31 cellular contexts compared by ENCODE assay signal in genomic region chr15:78168591-78168990, GRCh38. TPM values are rescaled to one million over a fixed set of nuclear protein-coding genes. Genes with fewer than 3 reads are reported as not detected.
DNase-seq lines count a peak whose midpoint lies in the region; ATAC-seq and TF ChIP-seq lines count a peak whose summit lies in the region.
"Had no signal": no experiment of that assay in that cellular context is flagged by ENCODE, and none has a peak within 500 bp of the region (broad histone marks: within the 10 kb centered on the region; RNA-seq: fewer than 3 reads in every experiment).

No MANE protein-coding gene starts in this region.

- no peaks in the 10 kb centered on the region for H3K9me2 ChIP-seq in MM.1S (replicated peaks; ENCODE audit: insufficient read depth, low read length)

- peak overlapping the region; percentile 40 for H3K27ac Mint-ChIP-seq in activated naive CD8-positive, alpha-beta T cell treated with anti-CD3 and anti-CD28 coated beads, Interleukin-2, amount 10 ng/mL, durations not matched to agents 7 days and 5 days
- no peak overlapping the region for H3K27ac Mint-ChIP-seq in activated naive CD8-positive, alpha-beta T cell treated with anti-CD3 and anti-CD28 coated beads for 36 hours
- peak overlapping the region; percentile 38 for H3K27ac Mint-ChIP-seq in activated T-helper 17 cell treated with anti-CD3 and anti-CD28 coated beads, Interleukin-2, amount 50 U/mL, for 72 hours
- no peak overlapping the region for H3K27ac Mint-ChIP-seq in CD4-positive, alpha-beta memory T cell

- peaks cover 13% of the 10 kb centered on the region for H3K36me3 ChIP-seq in MM.1S (replicated peaks; ENCODE audit: insufficient read depth, low read length)
- H3K36me3 ChIP-seq in CD4-positive, alpha-beta memory T cell (ENCODE audit: insufficient read depth, low read length) = peaks cover 46% of the 10 kb centered on the region

- no peaks in the 10 kb centered on the region for H3K9me3 Mint-ChIP-seq in activated naive CD8-positive, alpha-beta T cell treated with anti-CD3 and anti-CD28 coated beads, Interleukin-2, amount 10 ng/mL, durations not matched to agents 7 days and 5 days
- H3K9me3 Mint-ChIP-seq in activated naive CD8-positive, alpha-beta T cell treated with anti-CD3 and anti-CD28 coated beads for 36 hours = no peaks in the 10 kb centered on the region
- H3K9me3 Mint-ChIP-seq in activated T-helper 17 cell treated with anti-CD3 and anti-CD28 coated beads, Interleukin-2, amount 50 U/mL, for 72 hours = no peaks in the 10 kb centered on the region
- no peaks in the 10 kb centered on the region for H3K9me3 Mint-ChIP-seq in CD4-positive, alpha-beta memory T cell
- H3K9me3 Mint-ChIP-seq: activated naive CD8-positive, alpha-beta T cell treated with anti-CD3 and anti-CD28 coated beads, Interleukin-2, amount 50 U/mL, for 24 hours; neural crest cell had no signal

- H3K4me1 Mint-ChIP-seq in activated naive CD8-positive, alpha-beta T cell treated with anti-CD3 and anti-CD28 coated beads, Interleukin-2, amount 10 ng/mL, durations not matched to agents 7 days and 5 days = peaks cover 37% of the 10 kb centered on the region
- peaks cover 26% of the 10 kb centered on the region for H3K4me1 Mint-ChIP-seq in activated naive CD8-positive, alpha-beta T cell treated with anti-CD3 and anti-CD28 coated beads for 36 hours
- H3K4me1 Mint-ChIP-seq in activated T-helper 17 cell treated with anti-CD3 and anti-CD28 coated beads, Interleukin-2, amount 50 U/mL, for 72 hours = no peaks in the 10 kb centered on the region
- peaks cover 11 to 20% (median 15%) of the 10 kb centered on the region in 4 donors for H3K4me1 Mint-ChIP-seq in CD4-positive, alpha-beta memory T cell
- H3K4me1 Mint-ChIP-seq: neural crest cell had no signal

- no peak for ATAC-seq in activated naive CD8-positive, alpha-beta T cell treated with anti-CD3 and anti-CD28 coated beads, Interleukin-2, amount 10 ng/mL, durations not matched to agents 7 days and 5 days (ENCODE audit: low read depth)
- ATAC-seq in activated T-helper 17 cell treated with anti-CD3 and anti-CD28 coated beads, Interleukin-2, amount 50 U/mL, for 72 hours (replicated peaks) = no peak
- no peak for ATAC-seq in HG03039 (IDR thresholded peaks at IDR 0.05; ENCODE audit: unreplicated experiment)
- ATAC-seq: activated naive CD8-positive, alpha-beta T cell treated with anti-CD3 and anti-CD28 coated beads, Interleukin-2, amount 50 U/mL, for 24 hours; HCT116; HepG2; left lobe of liver; Panc1; upper lobe of right lung had no signal

- H3K27ac ChIP-seq in MM.1S (ENCODE audit: low read length) = peak overlapping the region; percentile 3; the same call in 1 of the 2 replicates
- H3K27ac ChIP-seq in CD4-positive, alpha-beta memory T cell (ENCODE audit: low read depth, low read length) = no peak overlapping the region
- H3K27ac ChIP-seq: BLaER1 treated with 17β-estradiol and CSF1 and Interleukin-3, amounts not matched to agents 10 nM and 100 nM; cardiac muscle cell; ovary; suprapubic skin; upper lobe of right lung had no signal

- POLR2A ChIA-PET in activated naive CD8-positive, alpha-beta T cell treated with anti-CD3 and anti-CD28 coated beads, Interleukin-2, amount 10 ng/mL, durations not matched to agents 7 days and 5 days (lab: Charles Lee) = interaction anchor here (1.1 to 1.2 kb wide), 2 partner anchors 19 to 20 kb away, joined by 4 to 5 read pairs; partner anchors contain the start of gene IDH3A
- POLR2A ChIA-PET in CD4-positive, alpha-beta memory T cell (lab: Charles Lee; ENCODE audit: partially characterized antibody) = no interaction called here

- H3K4me3 ChIP-seq in MM.1S (ENCODE audit: low read length) = no peak overlapping the region
- H3K4me3 ChIP-seq in CD4-positive, alpha-beta memory T cell (ENCODE audit: low read length in 2 of 2) = no peak overlapping the region
- H3K4me3 ChIP-seq: BLaER1 treated with 17β-estradiol and CSF1 and Interleukin-3, amounts not matched to agents 10 nM and 100 nM; cardiac muscle cell; ovary; suprapubic skin; upper lobe of right lung had no signal

- CTCF ChIA-PET in CD4-positive, alpha-beta memory T cell (lab: Charles Lee; ENCODE audit: partially characterized antibody) = interaction anchor here (1.3 to 2.2 kb wide), 3 partner anchors 27 to 72 kb away, joined by 3 to 7 read pairs (median 3); no protein-coding TSS in a partner anchor

- no peak overlapping the region for H3K4me3 Mint-ChIP-seq in activated naive CD8-positive, alpha-beta T cell treated with anti-CD3 and anti-CD28 coated beads, Interleukin-2, amount 10 ng/mL, durations not matched to agents 7 days and 5 days
- H3K4me3 Mint-ChIP-seq in activated naive CD8-positive, alpha-beta T cell treated with anti-CD3 and anti-CD28 coated beads for 36 hours = no peak overlapping the region
- no peak overlapping the region for H3K4me3 Mint-ChIP-seq in activated T-helper 17 cell treated with anti-CD3 and anti-CD28 coated beads, Interleukin-2, amount 50 U/mL, for 72 hours
- no peak overlapping the region for H3K4me3 Mint-ChIP-seq in CD4-positive, alpha-beta memory T cell
- H3K4me3 Mint-ChIP-seq: activated naive CD8-positive, alpha-beta T cell treated with anti-CD3 and anti-CD28 coated beads, Interleukin-2, amount 50 U/mL, for 24 hours; neural crest cell had no signal

- no peaks in the 10 kb centered on the region for H3K9me3 ChIP-seq in MM.1S (replicated peaks; ENCODE audit: insufficient read depth, low read length)
- no peaks in the 10 kb centered on the region for H3K9me3 ChIP-seq in CD4-positive, alpha-beta memory T cell (ENCODE audit: control insufficient read depth in 1 of 2, low read length in 2 of 2)
- H3K9me3 ChIP-seq: ovary, suprapubic skin, upper lobe of right lung had no signal

- peaks cover 42% of the 10 kb centered on the region for H3F3A ChIP-seq in MM.1S (ENCODE audit: insufficient read depth, low read length)

- no peaks in the 10 kb centered on the region for H3K27me3 ChIP-seq in MM.1S (replicated peaks; ENCODE audit: insufficient read depth, low read length)
- H3K27me3 ChIP-seq in CD4-positive, alpha-beta memory T cell (ENCODE audit: insufficient read depth, low read length) = no peaks in the 10 kb centered on the region
- H3K27me3 ChIP-seq: BLaER1 treated with 17β-estradiol and CSF1 and Interleukin-3, amounts not matched to agents 10 nM and 100 nM; cardiac muscle cell; ovary; suprapubic skin; upper lobe of right lung had no signal

- H3K27me3 Mint-ChIP-seq in activated naive CD8-positive, alpha-beta T cell treated with anti-CD3 and anti-CD28 coated beads, Interleukin-2, amount 10 ng/mL, durations not matched to agents 7 days and 5 days = no peaks in the 10 kb centered on the region
- no peaks in the 10 kb centered on the region for H3K27me3 Mint-ChIP-seq in activated naive CD8-positive, alpha-beta T cell treated with anti-CD3 and anti-CD28 coated beads for 36 hours
- no peaks in the 10 kb centered on the region for H3K27me3 Mint-ChIP-seq in activated T-helper 17 cell treated with anti-CD3 and anti-CD28 coated beads, Interleukin-2, amount 50 U/mL, for 72 hours
- H3K27me3 Mint-ChIP-seq in CD4-positive, alpha-beta memory T cell = no peaks in the 10 kb centered on the region
- H3K27me3 Mint-ChIP-seq: activated naive CD8-positive, alpha-beta T cell treated with anti-CD3 and anti-CD28 coated beads, Interleukin-2, amount 50 U/mL, for 24 hours had no signal

- H3K4me2 ChIP-seq in MM.1S (ENCODE audit: low read depth, low read length) = 0 out of 2 replicates have a peak overlapping the region, but pooled peaks have one; percentile 2
- H3K4me2 ChIP-seq: BLaER1 treated with 17β-estradiol and CSF1 and Interleukin-3, amounts not matched to agents 10 nM and 100 nM had no signal

- H2AFZ ChIP-seq in MM.1S (ENCODE audit: low read length) = no peak overlapping the region

- H3K9ac ChIP-seq in MM.1S (ENCODE audit: low read length) = no peak overlapping the region
- H3K9ac ChIP-seq: BLaER1 treated with 17β-estradiol and CSF1 and Interleukin-3, amounts not matched to agents 10 nM and 100 nM had no signal

- no peak for DNase-seq in activated naive CD8-positive, alpha-beta T cell treated with anti-CD3 and anti-CD28 coated beads, Interleukin-2, amount 10 ng/mL, durations not matched to agents 7 days and 5 days
- no peak for DNase-seq in activated naive CD8-positive, alpha-beta T cell treated with anti-CD3 and anti-CD28 coated beads for 36 hours
- DNase-seq in MM.1S (no peak), ureter (ENCODE audit: low spot score) (peak; percentile 13), NCI-H146 treated with DMSO at 0.1 percent for 48 hours (lab: John Stamatoyannopoulos, UW; ENCODE audit: unreplicated experiment) (no peak)
- DNase-seq in CD4-positive, alpha-beta memory T cell = no peak
- DNase-seq: activated CD4-positive, alpha-beta T cell treated with anti-CD3 and anti-CD28 coated beads, Interleukin-2, amount 50 U/mL, for 4 hours; activated gamma-delta T cell treated with Interleukin-2 at 50 U/mL for 16 hours; activated naive CD8-positive, alpha-beta T cell treated with anti-CD3 and anti-CD28 coated beads, Interleukin-2, amount 50 U/mL, for 24 hours; COR-L47; cortex of kidney; erythroblast; mesenchymal stem cell; NCI-H1105 treated with DMSO at 0.1 percent for 48 hours; NCI-H2029 treated with DMSO at 0.1 percent for 48 hours; NCI-H526 treated with DMSO at 0.1 percent for 48 hours; NK-92 treated with Interleukin-12 subunit alpha and Interleukin-12 subunit beta, amount 100 ng/mL, for 24 hours; ovary; SHP77; stimulated activated naive CD4-positive, alpha-beta T cell treated with Interleukin-2 at 50 U/mL for 16 hours; upper lobe of right lung had no signal

- peaks cover 11% of the 10 kb centered on the region for H3K79me2 ChIP-seq in MM.1S (ENCODE audit: low read length)

- intact Hi-C loops in CD4-positive, alpha-beta memory T cell (cut with micrococcal nuclease) = no loop called here

- H3K4me1 ChIP-seq in MM.1S (ENCODE audit: low read length) = peaks cover 70% of the 10 kb centered on the region
- H3K4me1 ChIP-seq in CD4-positive, alpha-beta memory T cell (ENCODE audit: insufficient read depth, low read length) = peaks cover 10% of the 10 kb centered on the region
- H3K4me1 ChIP-seq: suprapubic skin, upper lobe of right lung had no signal

- H3K36me3 Mint-ChIP-seq in activated naive CD8-positive, alpha-beta T cell treated with anti-CD3 and anti-CD28 coated beads, Interleukin-2, amount 10 ng/mL, durations not matched to agents 7 days and 5 days = peaks cover 58% of the 10 kb centered on the region
- H3K36me3 Mint-ChIP-seq in activated naive CD8-positive, alpha-beta T cell treated with anti-CD3 and anti-CD28 coated beads for 36 hours = peaks cover 59% of the 10 kb centered on the region
- H3K36me3 Mint-ChIP-seq in activated T-helper 17 cell treated with anti-CD3 and anti-CD28 coated beads, Interleukin-2, amount 50 U/mL, for 72 hours (ENCODE audit: low read depth) = peaks cover 90% of the 10 kb centered on the region
- peaks cover 65 to 69% of the 10 kb centered on the region in 2 donors for H3K36me3 Mint-ChIP-seq in CD4-positive, alpha-beta memory T cell

- no peaks in the 10 kb centered on the region for H4K20me1 ChIP-seq in MM.1S (ENCODE audit: insufficient read depth, low read length)

- no peak for TF ChIP-seq CTCF in MM.1S (IDR thresholded peaks at IDR 0.05; ENCODE audit: low read length)

RNA-seq across cellular contexts. Expression of gene IDH3A, which starts 19.4 kb away (rescaled TPM):
- total RNA-seq in activated naive CD8-positive, alpha-beta T cell treated with anti-CD3 and anti-CD28 coated beads, Interleukin-2, amount 10 ng/mL, durations not matched to agents 7 days and 5 days = 10 to 100 TPM; 54.5 to 82.8 TPM
- total RNA-seq in activated naive CD8-positive, alpha-beta T cell treated with anti-CD3 and anti-CD28 coated beads for 36 hours = 100 to 1,000 TPM; 149 to 150 TPM
- total RNA-seq in activated T-helper 17 cell treated with anti-CD3 and anti-CD28 coated beads, Interleukin-2, amount 50 U/mL, for 72 hours = 100 to 1,000 TPM in 1 of 2 donors, 10 to 100 TPM in 1; 61.9 to 176 TPM
- 85.7 TPM for total RNA-seq in ureter
- total RNA-seq in CD4-positive, alpha-beta memory T cell = 10 to 100 TPM; 45.1 to 46.8 TPM
- 10 to 100 TPM; 39.7 to 69.1 TPM for polyA plus RNA-seq in CD4-positive, alpha-beta memory T cell

RNA-seq across cellular contexts. Expression of gene CIB2, which starts 37.3 kb away (rescaled TPM):
- 1 to 10 TPM in 1 of 2 experiments, under 1 TPM in 1; 0.88 to 1.5 TPM for total RNA-seq in activated naive CD8-positive, alpha-beta T cell treated with anti-CD3 and anti-CD28 coated beads, Interleukin-2, amount 10 ng/mL, durations not matched to agents 7 days and 5 days
- 1 to 10 TPM; 1.8 to 1.9 TPM for total RNA-seq in activated naive CD8-positive, alpha-beta T cell treated with anti-CD3 and anti-CD28 coated beads for 36 hours
- total RNA-seq in activated T-helper 17 cell treated with anti-CD3 and anti-CD28 coated beads, Interleukin-2, amount 50 U/mL, for 72 hours = 1 to 10 TPM in 1 of 2 donors, under 1 TPM in 1; 0.65 to 1.7 TPM
- 15.9 TPM for total RNA-seq in ureter
- 1 to 10 TPM; 1.0 to 1.7 TPM for total RNA-seq in CD4-positive, alpha-beta memory T cell
- polyA plus RNA-seq in CD4-positive, alpha-beta memory T cell = 1 to 10 TPM in 1 of 2 donors, under 1 TPM in 1; 0.56 to 2.2 TPM

Comparison
In these comparisons a context has a peak if more than half of its experiments do, and no peak if none do; other contexts are left out.
1. H3K27ac Mint-ChIP-seq: peak in activated naive CD8-positive, alpha-beta T cell treated with anti-CD3 and anti-CD28 coated beads, Interleukin-2, amount 10 ng/mL, durations not matched to agents 7 days and 5 days (single experiment) and activated T-helper 17 cell treated with anti-CD3 and anti-CD28 coated beads, Interleukin-2, amount 50 U/mL, for 72 hours (single experiment); none in activated naive CD8-positive, alpha-beta T cell treated with anti-CD3 and anti-CD28 coated beads for 36 hours (single experiment) and CD4-positive, alpha-beta memory T cell (0 of 7).